In the genomic region with DNA sequence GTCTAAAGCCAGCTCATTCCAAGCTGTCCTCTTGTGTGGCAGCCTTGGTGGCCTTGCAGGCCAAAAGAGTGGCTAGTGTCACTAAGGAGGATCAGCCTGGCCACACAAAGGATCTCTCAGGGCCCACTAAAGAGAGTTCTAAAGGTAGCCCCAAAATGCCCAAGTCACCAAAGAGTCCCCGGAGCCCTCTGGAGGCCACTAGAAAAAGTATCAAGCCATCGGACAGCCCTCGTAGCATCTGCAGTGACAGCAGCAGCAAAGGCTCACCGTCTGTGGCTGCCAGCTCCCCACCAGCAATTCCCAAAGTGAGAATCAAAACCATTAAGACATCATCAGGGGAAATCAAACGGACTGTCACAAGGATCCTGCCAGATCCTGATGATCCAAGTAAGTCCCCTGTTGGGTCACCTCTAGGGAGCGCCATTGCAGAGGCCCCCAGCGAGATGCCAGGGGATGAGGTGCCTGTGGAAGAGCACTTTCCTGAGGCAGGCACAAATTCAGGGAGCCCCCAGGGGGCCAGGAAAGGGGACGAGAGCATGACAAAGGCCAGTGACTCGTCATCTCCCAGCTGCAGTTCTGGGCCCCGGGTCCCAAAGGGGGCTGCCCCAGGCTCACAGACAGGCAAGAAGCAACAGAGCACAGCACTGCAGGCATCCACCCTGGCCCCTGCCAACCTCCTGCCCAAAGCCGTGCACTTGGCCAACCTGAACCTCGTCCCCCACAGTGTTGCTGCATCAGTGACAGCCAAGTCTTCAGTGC, we compare ENCODE assay signal across 19 cellular contexts. TPM values are rescaled to one million over a fixed set of nuclear protein-coding genes. Genes with fewer than 3 reads are reported as not detected.
DNase-seq lines count a peak whose midpoint lies in the region; ATAC-seq, FAIRE-seq and TF ChIP-seq lines count a peak whose summit lies in the region.
"Had no signal": no experiment of that assay in that cellular context is flagged by ENCODE, and none has a peak within 500 bp of the region (broad histone marks: within the 10 kb centered on the region; RNA-seq: fewer than 3 reads in every experiment).

No MANE protein-coding gene starts in this region.

- H3K4me2 ChIP-seq in H1 (ENCODE audit: insufficient read depth in 1 of 2, low read depth in 2 of 2, low read length in 2 of 2), result no peak overlapping the region

- H2BK120ac ChIP-seq in H1 (replicated peaks; ENCODE audit: low read depth, low read length), result no peak overlapping the region

- no peaks in the 10 kb centered on the region for H3K27me3 Mint-ChIP-seq in activated T-cell treated with anti-CD3 and anti-CD28 coated beads, Interleukin-2, amount 50 U/mL, for 24 hours
- H3K27me3 Mint-ChIP-seq: CD4-positive, alpha-beta memory T cell; stimulated activated naive CD8-positive, alpha-beta T cell treated with anti-CD3 and anti-CD28 coated beads, Interleukin-15, Interleukin-2, amounts not matched to agents 100 ng/mL and 50 ng/mL, for 24 hours had no signal

- H4K5ac ChIP-seq in H1 (ENCODE audit: insufficient read length, low read depth, low read length), result no peak overlapping the region

- H3K36me3 ChIP-seq in HUES6 (ENCODE audit: control insufficient read depth, insufficient read depth, low read length) (peaks cover 43% of the 10 kb centered on the region), H1 (ENCODE audit: control insufficient read depth in 2 of 4, insufficient read depth in 4 of 4, low read length in 3 of 4) (peaks cover 6 to 24% (median 11%) of the 10 kb centered on the region in 4 experiments; a peak in 7 of 8 replicates), psoas muscle (ENCODE audit: insufficient read depth in 1 of 2, low read depth in 1 of 2) (peaks cover 8 to 43% of the 10 kb centered on the region in 2 donors)
- H3K36me3 ChIP-seq: ovary had no signal

- H3K23ac ChIP-seq in H1 (ENCODE audit: insufficient read length), result no peak overlapping the region

- peak; percentile 42 for TF ChIP-seq RAD21 in H1 (IDR thresholded peaks at IDR 0.05 in 1 of 2, conservative IDR thresholded peaks at IDR 0.05 in 1 of 2; ENCODE audit: low read depth in 2 of 2, low read length in 2 of 2)

- H3K4me3 Mint-ChIP-seq in activated T-cell treated with anti-CD3 and anti-CD28 coated beads, Interleukin-2, amount 50 U/mL, for 24 hours, result no peak overlapping the region
- H3K4me3 Mint-ChIP-seq: CD4-positive, alpha-beta memory T cell; stimulated activated naive CD8-positive, alpha-beta T cell treated with anti-CD3 and anti-CD28 coated beads, Interleukin-15, Interleukin-2, amounts not matched to agents 100 ng/mL and 50 ng/mL, for 24 hours had no signal

- H3K27me3 ChIP-seq in HUES6 (ENCODE audit: control insufficient read depth, insufficient read depth, low read length) (no peaks in the 10 kb centered on the region), H1 (replicated peaks in 1 of 4; ENCODE audit: control insufficient read depth in 3 of 4, extremely low read depth in 1 of 4, insufficient read depth in 3 of 4, low read length in 3 of 4) (no peaks in the 10 kb centered on the region), psoas muscle (ENCODE audit: insufficient read depth in 3 of 3, low read length in 2 of 3) (no peaks in the 10 kb centered on the region)
- H3K27me3 ChIP-seq: dorsolateral prefrontal cortex, ovary had no signal

- no peak for TF ChIP-seq EP300 in H1 (IDR thresholded peaks at IDR 0.05; ENCODE audit: borderline replicate concordance in 1 of 2, low read depth in 2 of 2, low read length in 2 of 2)

- H3K4me1 Mint-ChIP-seq in activated T-cell treated with anti-CD3 and anti-CD28 coated beads, Interleukin-2, amount 50 U/mL, for 24 hours (ENCODE audit: low read depth), result peaks cover 69% of the 10 kb centered on the region

- H3K9me3 Mint-ChIP-seq in activated T-cell treated with anti-CD3 and anti-CD28 coated beads, Interleukin-2, amount 50 U/mL, for 24 hours, result no peaks in the 10 kb centered on the region
- H3K9me3 Mint-ChIP-seq: CD4-positive, alpha-beta memory T cell; stimulated activated naive CD8-positive, alpha-beta T cell treated with anti-CD3 and anti-CD28 coated beads, Interleukin-15, Interleukin-2, amounts not matched to agents 100 ng/mL and 50 ng/mL, for 24 hours had no signal

- H3K27ac ChIP-seq in HUES6 (ENCODE audit: low read depth, low read length), result 0 out of 2 replicates have a peak overlapping the region, but pooled peaks have one; percentile 24
- H3K27ac ChIP-seq in H1 (ENCODE audit: low read depth, low read length), result no peak overlapping the region
- peak overlapping the region; percentile 89 for H3K27ac ChIP-seq in psoas muscle
- H3K27ac ChIP-seq: dorsolateral prefrontal cortex, HL-60, ovary, SK-N-MC, skin epidermis had no signal

- intact Hi-C loops in psoas muscle (cut with DNase I), result loop anchor here in 1 of 2 donors (2.0 kb wide), 1 partner anchor 33 kb away; no protein-coding TSS in a partner anchor

- H3K4me1 ChIP-seq in HUES6 (ENCODE audit: control insufficient read depth, insufficient read depth, low read length) (peaks cover 10% of the 10 kb centered on the region), H1 (replicated peaks in 1 of 4; ENCODE audit: control insufficient read depth in 3 of 4, insufficient read depth in 4 of 4, low read length in 3 of 4) (peaks cover 0 to 8% (median 4%) of the 10 kb centered on the region in 4 experiments; a peak in 4 of 7 replicates), psoas muscle (peaks cover 37% of the 10 kb centered on the region)

- H3K18ac ChIP-seq in H1 (ENCODE audit: extremely low read depth, low read length), result 0 out of 2 replicates have a peak overlapping the region, but pooled peaks have one; percentile 27

- TF ChIP-seq CTCF in H1 (IDR thresholded peaks at IDR 0.05; ENCODE audit: control extremely low read depth in 1 of 3, insufficient read depth in 1 of 3, low read depth in 1 of 3, low read length in 3 of 3) (peak; percentile 36 to 54 (median 50)), psoas muscle (IDR thresholded peaks at IDR 0.05) (no peak)

- H4K20me1 ChIP-seq in H1 (replicated peaks in 1 of 2; ENCODE audit: control insufficient read depth in 1 of 2, insufficient read depth in 2 of 2, low read length in 2 of 2), result peaks cover 0 to 11% of the 10 kb centered on the region in 2 experiments

- no peak for ATAC-seq in psoas muscle
- ATAC-seq in HG03139 (IDR thresholded peaks at IDR 0.05; ENCODE audit: unreplicated experiment), result no peak
- no peak for ATAC-seq in HG03159 (IDR thresholded peaks at IDR 0.05; ENCODE audit: unreplicated experiment)

- H3K4ac ChIP-seq in H1 (replicated peaks; ENCODE audit: insufficient read length, low read depth, low read length), result no peak overlapping the region

- TF ChIP-seq POLR2A in H1 (IDR thresholded peaks at IDR 0.05; ENCODE audit: control extremely low read depth in 1 of 2, low read depth in 2 of 2, low read length in 2 of 2), result no peak

- POLR2A ChIA-PET in H1 (lab: Charles Lee; ENCODE audit: partially characterized antibody), result interaction anchor here (0.8 to 1.8 kb wide), 3 partner anchors 10 to 67 kb away, joined by 3 to 5 read pairs (median 4); partner anchors contain the start of gene SEC11A

- FAIRE-seq in H1 (lab: Jason Lieb, UNC), result no peak

- WGBS in H1 (ENCODE audit: extremely low coverage in 1 of 2, insufficient coverage in 1 of 2, insufficient read length in 1 of 2, insufficient replicate concordance in 2 of 2, low coverage in 1 of 2, low lambda C conversion rate in 2 of 2, missing lambda C conversion rate in 1 of 2), 2 experiments, result 70% methylated on average over 12 of the region's 12 CpGs; no CpG with 5 or more reads in 1 of the 2 experiments
- WGBS in psoas muscle, 3 donors, result 67 to 72% (median 69%) methylated on average over 12 of the region's 12 CpGs

- H4K91ac ChIP-seq in H1 (replicated peaks; ENCODE audit: insufficient read length, low read length), result no peak overlapping the region

- peak overlapping the region; percentile 81; the same call in 1 of the 2 replicates for H2BK5ac ChIP-seq in H1 (ENCODE audit: low read depth, low read length)

- DNase-seq in activated T-cell treated with anti-CD3 and anti-CD28 coated beads, Interleukin-2, amount 50 U/mL, for 24 hours, result no peak
- DNase-seq in activated T-cell treated with anti-CD3 and anti-CD28 coated beads, Interleukin-2, amount 50 U/mL, for 1 hour, result no peak
- DNase-seq in H1 (ENCODE audit: low read depth in 1 of 2, low spot score in 2 of 2) (peak; percentile 21 to 72), psoas muscle (no peak), hypothalamus (lab: John Stamatoyannopoulos, UW) (no peak)
- DNase-seq: activated CD4-positive, alpha-beta T cell treated with anti-CD3 and anti-CD28 coated beads, Interleukin-2, amount 50 U/mL, for 48 hours; activated gamma-delta T cell treated with Interleukin-2 at 50 U/mL for 16 hours; CD4-positive, alpha-beta memory T cell; hippocampal formation; NCI-H510A treated with DMSO at 0.1 percent for 48 hours; ovary had no signal

- peak overlapping the region; percentile 64 for H3K27ac Mint-ChIP-seq in activated T-cell treated with anti-CD3 and anti-CD28 coated beads, Interleukin-2, amount 50 U/mL, for 24 hours
- H3K27ac Mint-ChIP-seq: stimulated activated naive CD8-positive, alpha-beta T cell treated with anti-CD3 and anti-CD28 coated beads, Interleukin-15, Interleukin-2, amounts not matched to agents 100 ng/mL and 50 ng/mL, for 24 hours had no signal

- H2AFZ ChIP-seq in H1 (ENCODE audit: low read length), result no peak overlapping the region

- no peak overlapping the region for H3K14ac ChIP-seq in H1 (ENCODE audit: insufficient read length)

- H3K79me1 ChIP-seq in H1 (ENCODE audit: low read depth, low read length), result peaks cover 6% of the 10 kb centered on the region

- H3K9ac ChIP-seq in HUES6 (ENCODE audit: low read length) (no peak overlapping the region), H1 (replicated peaks in 1 of 4; ENCODE audit: extremely low read depth in 1 of 4, low read depth in 3 of 4, low read length in 3 of 4) (no peak overlapping the region)

- CTCF ChIA-PET in H1 (lab: Charles Lee; ENCODE audit: partially characterized antibody), result interaction anchor here (0.7 to 2.3 kb wide), 19 partner anchors 9 to 221 kb away, joined by 3 to 11 read pairs (median 4); partner anchors contain the start of genes ALPK3 and WDR73

- H2BK15ac ChIP-seq in H1 (ENCODE audit: low read length), result no peak overlapping the region; the same call in 1 of the 2 replicates

- peaks cover 92% of the 10 kb centered on the region for H3K36me3 Mint-ChIP-seq in activated T-cell treated with anti-CD3 and anti-CD28 coated beads, Interleukin-2, amount 50 U/mL, for 24 hours (ENCODE audit: low read depth)

- no peaks in the 10 kb centered on the region for H3K23me2 ChIP-seq in H1 (ENCODE audit: low read depth, low read length)

- H2BK12ac ChIP-seq in H1 (ENCODE audit: low read depth, low read length), result no peak overlapping the region

- H3K4me3 ChIP-seq in HUES6 (ENCODE audit: low read depth, low read length), result no peak overlapping the region
- H3K4me3 ChIP-seq in H1 (ENCODE audit: extremely low read depth in 1 of 4, insufficient read depth in 2 of 4, low read depth in 3 of 4, low read length in 4 of 4), result no peak overlapping the region
- H3K4me3 ChIP-seq in psoas muscle, result no peak overlapping the region
- H3K4me3 ChIP-seq: dorsolateral prefrontal cortex, ovary, SK-N-MC, skin epidermis had no signal

- no peak overlapping the region for H3K56ac ChIP-seq in H1 (replicated peaks; ENCODE audit: insufficient read length, low read depth, low read length)

- H3K79me2 ChIP-seq in H1 (ENCODE audit: control insufficient read depth in 1 of 2, insufficient read depth in 2 of 2, low read length in 2 of 2), result peaks cover 0 to 31% of the 10 kb centered on the region in 2 experiments; a peak in 2 of 4 replicates

- no peaks in the 10 kb centered on the region for H3K9me3 ChIP-seq in HUES6 (ENCODE audit: control insufficient read depth, insufficient read depth, low read depth, low read length)
- no peaks in the 10 kb centered on the region for H3K9me3 ChIP-seq in H1 (ENCODE audit: insufficient read depth in 2 of 2, low read depth in 1 of 2, low read length in 1 of 2)
- no peaks in the 10 kb centered on the region for H3K9me3 ChIP-seq in psoas muscle
- H3K9me3 ChIP-seq: ovary had no signal

- no peak overlapping the region for H2AK5ac ChIP-seq in H1 (ENCODE audit: low read depth, low read length)

- H2BK20ac ChIP-seq in H1 (ENCODE audit: low read length), result no peak overlapping the region

- H4K8ac ChIP-seq in H1 (ENCODE audit: extremely low read depth, insufficient read depth, low read length), result 0 out of 2 replicates have a peak overlapping the region, but pooled peaks have one; percentile 6

RNA-seq across cellular contexts. Expression of gene ALPK3, which starts 33.5 kb away (rescaled TPM):
- total RNA-seq in H1 (2021; fragmentation: NEBNext Ultra II Directional; extraction: Animal tissue kit (Norgen Biotek cat#: 25700)), result 16.0 and 19.2 TPM in 2 replicates
- polyA plus RNA-seq in H1 (2011; rRNA removed), result 4.4 and 4.9 TPM in 2 replicates
- polyA plus RNA-seq in H1 (2011; cell fraction: cytosol; rRNA removed), result 4.2 TPM
- polyA plus RNA-seq in H1 (2011; cell fraction: nucleus; rRNA removed), result 10.3 TPM
- polyA plus RNA-seq in H1 (2012, experiment 1 of 2), result 7.6 to 11.5 TPM (median 8.7 TPM) in 4 replicates
- 4.6 TPM for polyA plus RNA-seq in H1 (2012, experiment 2 of 2)
- 6.6 TPM for polyA plus RNA-seq in H1 (2013, experiment 1 of 2)
- polyA plus RNA-seq in H1 (2013, experiment 2 of 2), result 5.8 TPM
- polyA minus RNA-seq in H1 (2011; rRNA and poly(A)+ RNA removed), result 9.1 and 14.5 TPM in 2 replicates
- polyA minus RNA-seq in H1 (2011; cell fraction: cytosol; rRNA and poly(A)+ RNA removed), result 5.1 TPM
- polyA minus RNA-seq in H1 (2011; cell fraction: nucleus; rRNA and poly(A)+ RNA removed), result 7.5 TPM
- 100 to 1,000 TPM; 199 to 461 (median 304) TPM for total RNA-seq in psoas muscle
- polyA plus RNA-seq in psoas muscle, result 100 to 1,000 TPM in 2 of 3 donors, 10 to 100 TPM in 1; 75.7 to 357 (median 117) TPM

RNA-seq across cellular contexts. Expression of gene ZNF592, which starts 35.3 kb away (rescaled TPM):
- total RNA-seq in H1 (2021; fragmentation: NEBNext Ultra II Directional; extraction: Animal tissue kit (Norgen Biotek cat#: 25700)), result 31.2 and 33.0 TPM in 2 replicates
- polyA plus RNA-seq in H1 (2011; rRNA removed) (14.2 and 15.9 TPM in 2 replicates), psoas muscle (10 to 100 TPM; 13.1 to 43.3 (median 14.4) TPM)
- 10.4 TPM for polyA plus RNA-seq in H1 (2011; cell fraction: cytosol; rRNA removed)
- polyA plus RNA-seq in H1 (2011; cell fraction: nucleus; rRNA removed), result 18.1 TPM
- 14.3 to 18.9 TPM (median 16.5 TPM) in 4 replicates for polyA plus RNA-seq in H1 (2012, experiment 1 of 2)
- polyA plus RNA-seq in H1 (2012, experiment 2 of 2), result 11.7 TPM
- 12.4 TPM for polyA plus RNA-seq in H1 (2013, experiment 1 of 2)
- 12.9 TPM for polyA plus RNA-seq in H1 (2013, experiment 2 of 2)
- polyA minus RNA-seq in H1 (2011; rRNA and poly(A)+ RNA removed), result 16.2 and 17.8 TPM in 2 replicates
- 13.8 TPM for polyA minus RNA-seq in H1 (2011; cell fraction: cytosol; rRNA and poly(A)+ RNA removed)
- polyA minus RNA-seq in H1 (2011; cell fraction: nucleus; rRNA and poly(A)+ RNA removed), result 12.0 TPM
- total RNA-seq in psoas muscle, result 10 to 100 TPM; 33.4 to 39.5 (median 35.5) TPM

Comparison
In these comparisons a context has a peak if more than half of its experiments do, and no peak if none do; other contexts are left out.
1. DNase-seq: peak in H1 (2 of 2); none in activated T-cell treated with anti-CD3 and anti-CD28 coated beads, Interleukin-2, amount 50 U/mL, for 24 hours (single experiment), activated T-cell treated with anti-CD3 and anti-CD28 coated beads, Interleukin-2, amount 50 U/mL, for 1 hour (single experiment), psoas muscle (0 of 2) and hypothalamus (0 of 51).